1 cellular context compared by ENCODE assay signal in genomic region chr14:61675291-61675690, GRCh38.
TF ChIP-seq lines count a peak whose summit lies in the region.

No MANE protein-coding gene starts in this region.

TF ChIP-seq in H1, 55 proteins besides CTCF, POLR2A, EP300 and RAD21:
- TF ChIP-seq CREB1 (IDR thresholded peaks at IDR 0.05) (no peak), KDM1A (IDR thresholded peaks at IDR 0.05; ENCODE audit: borderline replicate concordance, low read length) (no peak), CEBPB (IDR thresholded peaks at IDR 0.05; ENCODE audit: low read depth, low read length) (no peak), CHD1 (IDR thresholded peaks at IDR 0.05; ENCODE audit: low read depth, low read length) (no peak), KDM4A (IDR thresholded peaks at IDR 0.05; ENCODE audit: low read depth, low read length, severe bottlenecking) (no peak), SIRT6 (IDR thresholded peaks at IDR 0.05; ENCODE audit: low read length) (no peak), SP1 (IDR thresholded peaks at IDR 0.05; ENCODE audit: low read depth, low read length) (no peak), POU5F1 (IDR thresholded peaks at IDR 0.05; ENCODE audit: low read depth, low read length) (no peak), SUZ12 (IDR thresholded peaks at IDR 0.05; ENCODE audit: low read length) (no peak), PHF8 (conservative IDR thresholded peaks at IDR 0.05; ENCODE audit: low read depth, low read length) (no peak), CBX8 (IDR thresholded peaks at IDR 0.05; ENCODE audit: borderline replicate concordance, low read depth, low read length) (no peak), SRF (IDR thresholded peaks at IDR 0.05; ENCODE audit: low read depth, low read length) (no peak), TAF7 (optimal IDR thresholded peaks at IDR 0.05; ENCODE audit: borderline replicate concordance, low read depth, low read length) (no peak), MAFK (IDR thresholded peaks at IDR 0.05; ENCODE audit: low read depth, low read length) (no peak), TBP (IDR thresholded peaks at IDR 0.05; ENCODE audit: low read depth, low read length) (no peak), ZNF274 (IDR thresholded peaks at IDR 0.05; ENCODE audit: borderline replicate concordance, extremely low read depth, low read length) (no peak), BCL11A (IDR thresholded peaks at IDR 0.05; ENCODE audit: low read depth in 2 of 2, low read length in 2 of 2) (no peak), BACH1 (IDR thresholded peaks at IDR 0.05; ENCODE audit: low read length) (no peak), HDAC6 (IDR thresholded peaks at IDR 0.05; ENCODE audit: low read depth, low read length) (no peak)
- TF ChIP-seq, protein P1, sequence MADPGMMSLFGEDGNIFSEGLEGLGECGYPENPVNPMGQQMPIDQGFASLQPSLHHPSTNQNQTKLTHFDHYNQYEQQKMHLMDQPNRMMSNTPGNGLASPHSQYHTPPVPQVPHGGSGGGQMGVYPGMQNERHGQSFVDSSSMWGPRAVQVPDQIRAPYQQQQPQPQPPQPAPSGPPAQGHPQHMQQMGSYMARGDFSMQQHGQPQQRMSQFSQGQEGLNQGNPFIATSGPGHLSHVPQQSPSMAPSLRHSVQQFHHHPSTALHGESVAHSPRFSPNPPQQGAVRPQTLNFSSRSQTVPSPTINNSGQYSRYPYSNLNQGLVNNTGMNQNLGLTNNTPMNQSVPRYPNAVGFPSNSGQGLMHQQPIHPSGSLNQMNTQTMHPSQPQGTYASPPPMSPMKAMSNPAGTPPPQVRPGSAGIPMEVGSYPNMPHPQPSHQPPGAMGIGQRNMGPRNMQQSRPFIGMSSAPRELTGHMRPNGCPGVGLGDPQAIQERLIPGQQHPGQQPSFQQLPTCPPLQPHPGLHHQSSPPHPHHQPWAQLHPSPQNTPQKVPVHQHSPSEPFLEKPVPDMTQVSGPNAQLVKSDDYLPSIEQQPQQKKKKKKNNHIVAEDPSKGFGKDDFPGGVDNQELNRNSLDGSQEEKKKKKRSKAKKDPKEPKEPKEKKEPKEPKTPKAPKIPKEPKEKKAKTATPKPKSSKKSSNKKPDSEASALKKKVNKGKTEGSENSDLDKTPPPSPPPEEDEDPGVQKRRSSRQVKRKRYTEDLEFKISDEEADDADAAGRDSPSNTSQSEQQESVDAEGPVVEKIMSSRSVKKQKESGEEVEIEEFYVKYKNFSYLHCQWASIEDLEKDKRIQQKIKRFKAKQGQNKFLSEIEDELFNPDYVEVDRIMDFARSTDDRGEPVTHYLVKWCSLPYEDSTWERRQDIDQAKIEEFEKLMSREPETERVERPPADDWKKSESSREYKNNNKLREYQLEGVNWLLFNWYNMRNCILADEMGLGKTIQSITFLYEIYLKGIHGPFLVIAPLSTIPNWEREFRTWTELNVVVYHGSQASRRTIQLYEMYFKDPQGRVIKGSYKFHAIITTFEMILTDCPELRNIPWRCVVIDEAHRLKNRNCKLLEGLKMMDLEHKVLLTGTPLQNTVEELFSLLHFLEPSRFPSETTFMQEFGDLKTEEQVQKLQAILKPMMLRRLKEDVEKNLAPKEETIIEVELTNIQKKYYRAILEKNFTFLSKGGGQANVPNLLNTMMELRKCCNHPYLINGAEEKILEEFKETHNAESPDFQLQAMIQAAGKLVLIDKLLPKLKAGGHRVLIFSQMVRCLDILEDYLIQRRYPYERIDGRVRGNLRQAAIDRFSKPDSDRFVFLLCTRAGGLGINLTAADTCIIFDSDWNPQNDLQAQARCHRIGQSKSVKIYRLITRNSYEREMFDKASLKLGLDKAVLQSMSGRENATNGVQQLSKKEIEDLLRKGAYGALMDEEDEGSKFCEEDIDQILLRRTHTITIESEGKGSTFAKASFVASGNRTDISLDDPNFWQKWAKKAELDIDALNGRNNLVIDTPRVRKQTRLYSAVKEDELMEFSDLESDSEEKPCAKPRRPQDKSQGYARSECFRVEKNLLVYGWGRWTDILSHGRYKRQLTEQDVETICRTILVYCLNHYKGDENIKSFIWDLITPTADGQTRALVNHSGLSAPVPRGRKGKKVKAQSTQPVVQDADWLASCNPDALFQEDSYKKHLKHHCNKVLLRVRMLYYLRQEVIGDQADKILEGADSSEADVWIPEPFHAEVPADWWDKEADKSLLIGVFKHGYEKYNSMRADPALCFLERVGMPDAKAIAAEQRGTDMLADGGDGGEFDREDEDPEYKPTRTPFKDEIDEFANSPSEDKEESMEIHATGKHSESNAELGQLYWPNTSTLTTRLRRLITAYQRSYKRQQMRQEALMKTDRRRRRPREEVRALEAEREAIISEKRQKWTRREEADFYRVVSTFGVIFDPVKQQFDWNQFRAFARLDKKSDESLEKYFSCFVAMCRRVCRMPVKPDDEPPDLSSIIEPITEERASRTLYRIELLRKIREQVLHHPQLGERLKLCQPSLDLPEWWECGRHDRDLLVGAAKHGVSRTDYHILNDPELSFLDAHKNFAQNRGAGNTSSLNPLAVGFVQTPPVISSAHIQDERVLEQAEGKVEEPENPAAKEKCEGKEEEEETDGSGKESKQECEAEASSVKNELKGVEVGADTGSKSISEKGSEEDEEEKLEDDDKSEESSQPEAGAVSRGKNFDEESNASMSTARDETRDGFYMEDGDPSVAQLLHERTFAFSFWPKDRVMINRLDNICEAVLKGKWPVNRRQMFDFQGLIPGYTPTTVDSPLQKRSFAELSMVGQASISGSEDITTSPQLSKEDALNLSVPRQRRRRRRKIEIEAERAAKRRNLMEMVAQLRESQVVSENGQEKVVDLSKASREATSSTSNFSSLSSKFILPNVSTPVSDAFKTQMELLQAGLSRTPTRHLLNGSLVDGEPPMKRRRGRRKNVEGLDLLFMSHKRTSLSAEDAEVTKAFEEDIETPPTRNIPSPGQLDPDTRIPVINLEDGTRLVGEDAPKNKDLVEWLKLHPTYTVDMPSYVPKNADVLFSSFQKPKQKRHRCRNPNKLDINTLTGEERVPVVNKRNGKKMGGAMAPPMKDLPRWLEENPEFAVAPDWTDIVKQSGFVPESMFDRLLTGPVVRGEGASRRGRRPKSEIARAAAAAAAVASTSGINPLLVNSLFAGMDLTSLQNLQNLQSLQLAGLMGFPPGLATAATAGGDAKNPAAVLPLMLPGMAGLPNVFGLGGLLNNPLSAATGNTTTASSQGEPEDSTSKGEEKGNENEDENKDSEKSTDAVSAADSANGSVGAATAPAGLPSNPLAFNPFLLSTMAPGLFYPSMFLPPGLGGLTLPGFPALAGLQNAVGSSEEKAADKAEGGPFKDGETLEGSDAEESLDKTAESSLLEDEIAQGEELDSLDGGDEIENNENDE (IDR thresholded peaks at IDR 0.05; ENCODE audit: insufficient replicate concordance, low read length), result no peak
